In the genomic region with DNA sequence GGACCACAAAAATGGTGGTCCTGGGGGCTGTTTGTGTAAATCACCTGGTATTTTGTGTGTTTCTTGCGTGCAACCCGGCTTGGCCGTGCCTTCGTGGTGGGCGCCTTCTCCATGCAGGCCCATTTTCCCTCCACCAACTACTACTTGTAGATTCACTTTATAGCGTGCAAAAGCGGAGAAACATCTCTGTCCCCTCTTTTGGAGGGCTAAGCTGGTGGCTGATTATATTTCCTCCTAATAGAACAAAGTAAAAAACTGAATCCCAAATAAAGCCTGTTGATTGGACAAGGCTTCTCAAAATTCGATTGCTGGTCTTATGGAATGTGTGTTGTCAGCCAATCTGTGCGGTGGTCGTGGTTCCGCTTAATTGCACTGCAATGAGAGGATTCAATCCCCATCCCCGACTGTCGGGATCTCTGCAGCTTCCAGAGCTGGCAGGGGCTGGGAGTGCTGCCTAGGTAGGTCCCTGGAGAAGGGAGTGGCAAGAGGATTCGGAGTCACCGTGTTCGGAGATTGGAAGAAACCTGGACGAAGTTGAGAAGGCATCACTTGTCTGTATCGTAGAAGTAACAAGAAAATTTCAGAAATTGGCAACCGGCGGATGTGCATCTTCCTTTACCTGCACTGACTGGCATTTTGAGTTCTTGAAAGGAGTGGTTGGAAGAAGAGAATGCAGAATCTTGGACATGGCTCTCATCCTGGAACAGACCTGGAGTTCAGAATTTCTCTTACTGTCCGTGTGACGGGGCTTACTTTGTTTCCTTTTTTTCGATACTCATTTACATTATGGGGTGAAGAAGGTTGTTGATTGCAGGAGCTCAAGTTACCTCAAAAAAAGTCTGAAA, we compare ENCODE assay signal across 8 cellular contexts. TPM values are rescaled to one million over a fixed set of nuclear protein-coding genes. Genes with fewer than 3 reads are reported as not detected.
A peak's percentile ranks its signal among the peaks of the same experiment; 100 is the strongest.
DNase-seq lines count a peak whose midpoint lies in the region; ATAC-seq, FAIRE-seq and TF ChIP-seq lines count a peak whose summit lies in the region.

No MANE protein-coding gene starts in this region.

- intact Hi-C loops in colonic mucosa (cut with DNase I), result no loop called here
- intact Hi-C loops in lower lobe of right lung (cut with DNase I), result no loop called here

- H3K4me1 Mint-ChIP-seq in activated naive CD4-positive, alpha-beta T cell treated with anti-CD3 and anti-CD28 coated beads, Interleukin-2, amount 10 ng/mL, durations not matched to agents 7 days and 5 days, result peaks cover 31% of the 10 kb centered on the region

- FAIRE-seq in D721Med (lab: Jason Lieb, UNC), result no peak

- no peaks in the 10 kb centered on the region for H3K4me1 ChIP-seq in colonic mucosa
- peaks cover 9% of the 10 kb centered on the region for H3K4me1 ChIP-seq in lower lobe of right lung
- peaks cover 0 to 32% (median 10%) of the 10 kb centered on the region in 4 donors for H3K4me1 ChIP-seq in tibial nerve

- peak overlapping the region; percentile 88 to 90 for H3K9ac ChIP-seq in colonic mucosa (ENCODE audit: low read depth in 2 of 2, low read length in 2 of 2)

- TF ChIP-seq POLR2A in tibial nerve (IDR thresholded peaks at IDR 0.05), result no peak

- H3K27me3 ChIP-seq in colonic mucosa, result no peaks in the 10 kb centered on the region
- no peaks in the 10 kb centered on the region for H3K27me3 ChIP-seq in lower lobe of right lung (ENCODE audit: low read depth)
- no peaks in the 10 kb centered on the region for H3K27me3 ChIP-seq in tibial nerve

- 27 to 33% methylated on average over 23 of the region's 23 CpGs for WGBS in tibial nerve, 2 donors

- no peaks in the 10 kb centered on the region for H3K9me3 Mint-ChIP-seq in activated naive CD4-positive, alpha-beta T cell treated with anti-CD3 and anti-CD28 coated beads, Interleukin-2, amount 10 ng/mL, durations not matched to agents 7 days and 5 days

- H3K4me3 Mint-ChIP-seq in activated naive CD4-positive, alpha-beta T cell treated with anti-CD3 and anti-CD28 coated beads, Interleukin-2, amount 10 ng/mL, durations not matched to agents 7 days and 5 days, result peak overlapping the region; percentile 93

- ATAC-seq in lower lobe of right lung (no peak), HG02938 (IDR thresholded peaks at IDR 0.05; ENCODE audit: unreplicated experiment) (no peak)

- H3K9me3 ChIP-seq in colonic mucosa (no peaks in the 10 kb centered on the region), lower lobe of right lung (no peaks in the 10 kb centered on the region), tibial nerve (no peaks in the 10 kb centered on the region)

- H3K27ac ChIP-seq in colonic mucosa (peak overlapping the region; percentile 83), lower lobe of right lung (peak overlapping the region; percentile 95), tibial nerve (peak overlapping the region; percentile 90 to 99 (median 96))

- no peak for TF ChIP-seq EP300 in tibial nerve (IDR thresholded peaks at IDR 0.05)

- DNase-seq in activated naive CD4-positive, alpha-beta T cell treated with anti-CD3 and anti-CD28 coated beads, Interleukin-2, amount 10 ng/mL, durations not matched to agents 7 days and 5 days, result no peak
- no peak for DNase-seq in activated naive CD4-positive, alpha-beta T cell (lab: John Stamatoyannopoulos, UW)
- peak; percentile 44 for DNase-seq in OCI-M1 (lab: John Stamatoyannopoulos, UW)
- peak; percentile 36 for DNase-seq in colonic mucosa
- DNase-seq in lower lobe of right lung, result no peak
- DNase-seq in tibial nerve (ENCODE audit: low spot score in 2 of 2), result peak in 1 of 2 donors; percentile 6
- no peak for DNase-seq in D721Med (ENCODE audit: insufficient read length, low spot score)

- no peaks in the 10 kb centered on the region for H3K27me3 Mint-ChIP-seq in activated naive CD4-positive, alpha-beta T cell treated with anti-CD3 and anti-CD28 coated beads, Interleukin-2, amount 10 ng/mL, durations not matched to agents 7 days and 5 days

- CTCF ChIA-PET in activated naive CD4-positive, alpha-beta T cell treated with anti-CD3 and anti-CD28 coated beads, Interleukin-2, amount 10 ng/mL, durations not matched to agents 7 days and 5 days (lab: Charles Lee), result interaction anchor here (1.2 to 2.6 kb wide), 4 partner anchors 8 to 41 kb away, joined by 3 to 9 read pairs (median 4); a partner anchor contains a TSS

- H3K36me3 Mint-ChIP-seq in activated naive CD4-positive, alpha-beta T cell treated with anti-CD3 and anti-CD28 coated beads, Interleukin-2, amount 10 ng/mL, durations not matched to agents 7 days and 5 days, result peaks cover 30% of the 10 kb centered on the region

- H3K4me3 ChIP-seq in colonic mucosa (peak overlapping the region; percentile 76), lower lobe of right lung (peak overlapping the region; percentile 79), tibial nerve (peak overlapping the region; percentile 81 to 92 (median 86))

- peak overlapping the region; percentile 95 for H3K27ac Mint-ChIP-seq in activated naive CD4-positive, alpha-beta T cell treated with anti-CD3 and anti-CD28 coated beads, Interleukin-2, amount 10 ng/mL, durations not matched to agents 7 days and 5 days

- TF ChIP-seq CTCF in colonic mucosa (IDR thresholded peaks at IDR 0.05) (no peak), lower lobe of right lung (IDR thresholded peaks at IDR 0.05) (no peak), tibial nerve (IDR thresholded peaks at IDR 0.05) (no peak), D721Med (IDR thresholded peaks at IDR 0.05; ENCODE audit: insufficient read depth, missing control alignments) (no peak)

- no peaks in the 10 kb centered on the region for H3K36me3 ChIP-seq in colonic mucosa
- H3K36me3 ChIP-seq in lower lobe of right lung, result peaks cover 13% of the 10 kb centered on the region
- H3K36me3 ChIP-seq in tibial nerve, result peaks cover 0 to 14% (median 0%) of the 10 kb centered on the region in 3 donors

RNA-seq across cellular contexts. Expression of a gene that starts 1.1 kb away (rescaled TPM):
- total RNA-seq in colonic mucosa, result 10 to 100 TPM; 18.6 to 23.9 TPM
- 15.6 TPM for total RNA-seq in lower lobe of right lung
- total RNA-seq in tibial nerve, result 10 to 100 TPM; 15.9 to 23.7 (median 18.0) TPM

RNA-seq across cellular contexts. Expression of a gene that starts 41.3 kb away (rescaled TPM):
- 10 to 100 TPM; 43.0 to 60.3 TPM for total RNA-seq in colonic mucosa
- total RNA-seq in lower lobe of right lung, result 70.3 TPM
- 100 to 1,000 TPM in 1 of 4 donors, 10 to 100 TPM in 3; 64.7 to 114 (median 86.5) TPM for total RNA-seq in tibial nerve

Comparison
In these comparisons a context has a peak if more than half of its experiments do, and no peak if none do; other contexts are left out.
1. DNase-seq: peak in OCI-M1 (single experiment) and colonic mucosa (single experiment); none in activated naive CD4-positive, alpha-beta T cell treated with anti-CD3 and anti-CD28 coated beads, Interleukin-2, amount 10 ng/mL, durations not matched to agents 7 days and 5 days (single experiment), activated naive CD4-positive, alpha-beta T cell (0 of 4), lower lobe of right lung (single experiment) and D721Med (single experiment).
2. Peak in every context shown above with its lines, with median percentiles within 50 percentile points of each other: H3K27ac ChIP-seq and H3K4me3 ChIP-seq.